In the genomic region with DNA sequence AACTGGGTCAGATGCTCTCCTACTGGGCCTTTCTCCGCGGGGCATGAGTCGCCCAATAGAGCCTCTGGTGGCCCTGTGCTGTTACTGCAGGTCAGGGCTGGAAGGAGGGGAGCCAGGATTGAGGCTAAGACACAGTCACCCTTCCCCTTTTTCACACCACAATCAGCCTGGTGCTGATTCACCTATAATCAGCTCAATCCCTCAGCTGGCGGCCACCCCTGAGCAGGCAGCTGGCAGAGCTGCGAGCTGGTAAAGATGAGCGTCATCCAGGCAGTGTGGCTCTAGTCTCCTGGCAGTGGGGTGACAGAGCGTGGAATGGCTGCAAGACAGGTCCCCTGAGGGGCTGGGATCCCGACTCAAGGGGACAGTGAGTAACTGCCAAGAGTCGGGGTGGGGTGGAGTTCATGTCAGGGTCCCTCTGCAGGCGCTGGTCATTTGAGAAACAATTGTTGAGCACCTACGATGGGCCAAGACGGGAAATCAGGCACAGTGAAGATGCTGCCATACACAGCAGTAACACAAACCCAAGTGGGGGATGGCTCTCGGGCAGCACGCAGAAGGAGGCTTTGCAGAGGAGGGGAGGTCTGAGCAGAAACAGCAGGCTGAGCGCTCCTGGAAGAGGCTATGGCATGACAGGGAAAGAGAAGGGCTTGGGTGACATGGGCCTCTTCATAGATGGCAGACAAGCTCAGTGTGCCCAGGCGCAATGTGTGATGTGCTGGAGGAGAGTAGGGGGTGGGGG, we compare ENCODE assay signal across 8 cellular contexts. TPM values are rescaled to one million over a fixed set of nuclear protein-coding genes. Genes with fewer than 3 reads are reported as not detected.
DNase-seq lines count a peak whose midpoint lies in the region; ATAC-seq, FAIRE-seq and TF ChIP-seq lines count a peak whose summit lies in the region.

No MANE protein-coding gene starts in this region.

- no peaks in the 10 kb centered on the region for H3K9me3 ChIP-seq in right lobe of liver

- DNase-seq in A172 (ENCODE audit: low spot score) (peak; percentile 73), GM12892 (ENCODE audit: insufficient read length) (peak; percentile 60), NCI-H1092 treated with DMSO at 0.1 percent for 48 hours (lab: John Stamatoyannopoulos, UW) (peak; percentile 53), cerebellar cortex (ENCODE audit: low spot score) (peak; percentile 55), right lobe of liver (peak; percentile 64 to 72 (median 71))
- DNase-seq in activated CD4-positive, CD25-positive, alpha-beta regulatory T cell (lab: John Stamatoyannopoulos, UW): peak in 3 of 4 experiments; percentile 8 to 15 (median 11)
- peak; percentile 25 for DNase-seq in stimulated activated CD8-positive, alpha-beta memory T cell treated with anti-CD3 and anti-CD28 coated beads, Interleukin-15, amount 100 ng/mL, for 1 hour (ENCODE audit: low read depth)

- FAIRE-seq in GM12892 (lab: Jason Lieb, UNC): peak; percentile 81

- intact Hi-C loops in right lobe of liver (cut with DNase I): no loop called here

- TF ChIP-seq CTCF in right lobe of liver (IDR thresholded peaks at IDR 0.05): peak; percentile 72 to 87 (median 83)

- ATAC-seq in HG02759 (IDR thresholded peaks at IDR 0.05; ENCODE audit: unreplicated experiment) (peak; percentile 97), right lobe of liver (peak; percentile 88 to 94 (median 92))

- WGBS in right lobe of liver (ENCODE audit: insufficient coverage, low coverage, low lambda C conversion rate, missing lambda C conversion rate): 73% methylated on average over 8 of the region's 16 CpGs

- TF ChIP-seq POLR2A in GM12892 (IDR thresholded peaks at IDR 0.05; ENCODE audit: low read depth, low read length) (no peak), right lobe of liver (IDR thresholded peaks at IDR 0.05) (no peak)

- peak overlapping the region in 1 of 3 donors; percentile 78 for H3K27ac ChIP-seq in right lobe of liver

- no peak overlapping the region for H3K4me3 ChIP-seq in right lobe of liver

- peaks cover 0 to 24% (median 11%) of the 10 kb centered on the region in 4 donors for H3K4me1 ChIP-seq in right lobe of liver

- H3K36me3 ChIP-seq in right lobe of liver: no peaks in the 10 kb centered on the region

- H3K27me3 ChIP-seq in right lobe of liver: no peaks in the 10 kb centered on the region

RNA-seq across cellular contexts. Expression of gene ATF3, which starts 21.8 kb away (rescaled TPM):
- total RNA-seq in A172 (2014; rRNA removed; shearing (Covaris generic)): 0.86 and 1.0 TPM in 2 replicates
- 17.0 TPM for polyA plus RNA-seq in GM12892 (2012; ENCODE audit: missing spikeins)
- 10 to 100 TPM in 5 of 6 experiments, 1 to 10 TPM in 1; 3.7 to 77.2 (median 15.1) TPM for total RNA-seq in right lobe of liver

Comparison
In these comparisons a context has a peak if more than half of its experiments do, and no peak if none do; other contexts are left out.
1. DNase-seq: peak in every context shown above with its lines; median percentile 73 in A172; 71 in right lobe of liver; 60 in GM12892; 55 in cerebellar cortex; 53 in NCI-H1092 treated with DMSO at 0.1 percent for 48 hours; 25 in stimulated activated CD8-positive, alpha-beta memory T cell treated with anti-CD3 and anti-CD28 coated beads, Interleukin-15, amount 100 ng/mL, for 1 hour; 11 in activated CD4-positive, CD25-positive, alpha-beta regulatory T cell.